In the genomic region with DNA sequence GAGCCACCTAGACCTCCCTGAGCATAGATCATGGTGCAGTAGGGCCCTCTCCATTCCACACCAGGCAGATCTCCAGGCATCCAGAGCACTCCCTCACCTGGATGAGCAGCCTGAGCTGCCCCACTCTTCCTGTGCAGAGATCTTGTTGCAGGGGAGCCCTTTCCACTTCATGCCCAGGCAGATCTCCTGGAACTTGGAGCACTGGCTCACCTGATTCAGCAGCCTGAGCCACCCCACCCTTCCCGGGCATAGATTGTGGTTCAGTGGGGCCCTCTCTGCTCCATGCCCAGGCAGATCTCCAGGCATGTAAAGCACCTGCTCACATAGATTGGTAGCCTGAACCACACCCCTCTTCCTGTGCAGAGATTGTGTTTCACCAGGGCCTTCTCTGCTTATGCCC, we compare ENCODE assay signal across 26 cellular contexts.
DNase-seq lines count a peak whose midpoint lies in the region; ATAC-seq, FAIRE-seq and TF ChIP-seq lines count a peak whose summit lies in the region.
"Had no signal": no experiment of that assay in that cellular context is flagged by ENCODE, and none has a peak within 500 bp of the region (broad histone marks: within the 10 kb centered on the region; RNA-seq: fewer than 3 reads in every experiment).

No MANE protein-coding gene starts in this region.

- H3K9ac ChIP-seq in liver (ENCODE audit: low read depth in 1 of 2, low read length in 2 of 2) (no peak overlapping the region), neuronal stem cell (ENCODE audit: low read depth, low read length, poor library complexity) (no peak overlapping the region)
- H3K9ac ChIP-seq: BLaER1 treated with 17β-estradiol and CSF1 and Interleukin-3, amounts not matched to agents 10 nM and 100 nM had no signal

- no peaks in the 10 kb centered on the region for H3K79me1 ChIP-seq in neuronal stem cell (ENCODE audit: low read depth, low read length)

- no peak for TF ChIP-seq EP300 in esophagus muscularis mucosa (IDR thresholded peaks at IDR 0.05)

- peak overlapping the region; percentile 75 for H2BK5ac ChIP-seq in neuronal stem cell (ENCODE audit: low read length)

- H3K9me3 ChIP-seq in liver (ENCODE audit: control insufficient read depth in 4 of 4, low read length in 3 of 4) (peaks cover 3 to 12% (median 8%) of the 10 kb centered on the region in 4 donors), right lobe of liver (no peaks in the 10 kb centered on the region), esophagus muscularis mucosa (peaks cover 0 to 21% (median 12%) of the 10 kb centered on the region in 4 donors), neuronal stem cell (replicated peaks in 1 of 2; ENCODE audit: control insufficient read depth in 2 of 2, insufficient read depth in 1 of 2, low read depth in 1 of 2, low read length in 2 of 2) (peaks cover 0 to 7% of the 10 kb centered on the region in 2 donors)
- H3K9me3 ChIP-seq: BE2C, HAP-1 had no signal

- H3K27me3 ChIP-seq in liver (ENCODE audit: control insufficient read depth in 4 of 4, insufficient read depth in 4 of 4, low read length in 3 of 4) (no peaks in the 10 kb centered on the region), right lobe of liver (peaks cover 0 to 3% of the 10 kb centered on the region in 2 donors), esophagus muscularis mucosa (no peaks in the 10 kb centered on the region), neuronal stem cell (ENCODE audit: control insufficient read depth in 3 of 3, insufficient read depth in 3 of 3, low read depth in 1 of 3, low read length in 3 of 3) (no peaks in the 10 kb centered on the region)
- H3K27me3 ChIP-seq: BE2C; BLaER1 treated with 17β-estradiol and CSF1 and Interleukin-3, amounts not matched to agents 10 nM and 100 nM had no signal

- H2BK120ac ChIP-seq in neuronal stem cell (ENCODE audit: low read depth, low read length): no peak overlapping the region

- no peak for FAIRE-seq in urothelium cell line (lab: Jason Lieb, UNC)
- FAIRE-seq: A549, D721Med, GM12891, GM18507, H54 had no signal

- TF ChIP-seq RAD21 in liver (IDR thresholded peaks at IDR 0.05): no peak

- intact Hi-C loops in right lobe of liver (cut with DNase I): no loop called here
- intact Hi-C loops in esophagus muscularis mucosa (cut with DNase I): no loop called here

- H3K4ac ChIP-seq in neuronal stem cell (ENCODE audit: low read length): no peak overlapping the region

- no peak for ATAC-seq in right lobe of liver
- ATAC-seq in GM19328 (IDR thresholded peaks at IDR 0.05; ENCODE audit: unreplicated experiment): no peak
- ATAC-seq: A549 had no signal

- no peak overlapping the region for H4K91ac ChIP-seq in neuronal stem cell (ENCODE audit: low read depth, low read length, poor library complexity)

- H3K23ac ChIP-seq in neuronal stem cell (ENCODE audit: low read depth, low read length, poor library complexity): no peak overlapping the region

- H3K4me1 ChIP-seq in liver (ENCODE audit: control insufficient read depth in 4 of 4, insufficient read depth in 4 of 4, low read length in 3 of 4) (no peaks in the 10 kb centered on the region), right lobe of liver (no peaks in the 10 kb centered on the region), esophagus muscularis mucosa (no peaks in the 10 kb centered on the region), neuronal stem cell (ENCODE audit: control insufficient read depth in 2 of 2, insufficient read depth in 1 of 2, low read depth in 1 of 2, low read length in 2 of 2) (no peaks in the 10 kb centered on the region)
- H3K4me1 ChIP-seq: A549; BE2C; BLaER1 treated with 17β-estradiol and CSF1 and Interleukin-3, amounts not matched to agents 10 nM and 100 nM; HAP-1 had no signal

- H2BK15ac ChIP-seq in neuronal stem cell (ENCODE audit: low read length): no peak overlapping the region

- no peak overlapping the region for H4K8ac ChIP-seq in neuronal stem cell (ENCODE audit: low read depth, low read length)

- H3K27ac ChIP-seq in liver (ENCODE audit: low read depth in 1 of 2, low read length in 2 of 2) (no peak overlapping the region), right lobe of liver (no peak overlapping the region), esophagus muscularis mucosa (replicated peaks in 1 of 4) (no peak overlapping the region), neuronal stem cell (replicated peaks; ENCODE audit: low read length) (no peak overlapping the region)
- H3K27ac ChIP-seq: A549; BLaER1 treated with 17β-estradiol and CSF1 and Interleukin-3, amounts not matched to agents 10 nM and 100 nM had no signal

- TF ChIP-seq CTCF in liver (IDR thresholded peaks at IDR 0.05; ENCODE audit: low read depth, low read length, missing input control) (no peak), right lobe of liver (IDR thresholded peaks at IDR 0.05) (no peak), epithelial cell of esophagus (IDR thresholded peaks at IDR 0.05; ENCODE audit: insufficient read depth, low read depth, low read length, missing control alignments) (no peak), esophagus muscularis mucosa (IDR thresholded peaks at IDR 0.05) (no peak)

- H3K4me2 ChIP-seq in neuronal stem cell (ENCODE audit: insufficient read depth, low read length, poor library complexity, severe bottlenecking): no peak overlapping the region
- H3K4me2 ChIP-seq: A549; BLaER1 treated with 17β-estradiol and CSF1 and Interleukin-3, amounts not matched to agents 10 nM and 100 nM had no signal

- peak overlapping the region in 2 of 3 donors; percentile 16 to 54 for H3K4me3 ChIP-seq in liver (ENCODE audit: low read depth in 1 of 3, low read length in 3 of 3)
- H3K4me3 ChIP-seq in right lobe of liver: no peak overlapping the region
- H3K4me3 ChIP-seq in epithelial cell of esophagus (ENCODE audit: low read length): no peak overlapping the region
- H3K4me3 ChIP-seq in esophagus muscularis mucosa: no peak overlapping the region
- no peak overlapping the region for H3K4me3 ChIP-seq in neuronal stem cell (ENCODE audit: low read length in 2 of 2)
- H3K4me3 ChIP-seq: A549; BLaER1 treated with 17β-estradiol and CSF1 and Interleukin-3, amounts not matched to agents 10 nM and 100 nM; HAP-1 had no signal

- H3K36me3 ChIP-seq in liver (ENCODE audit: control insufficient read depth in 4 of 4, insufficient read depth in 3 of 4, low read depth in 1 of 4, low read length in 3 of 4) (no peaks in the 10 kb centered on the region), right lobe of liver (no peaks in the 10 kb centered on the region), esophagus muscularis mucosa (no peaks in the 10 kb centered on the region), neuronal stem cell (replicated peaks in 1 of 2; ENCODE audit: control insufficient read depth in 2 of 2, insufficient read depth in 2 of 2, low read length in 2 of 2) (no peaks in the 10 kb centered on the region)
- H3K36me3 ChIP-seq: BE2C; BLaER1 treated with 17β-estradiol and CSF1 and Interleukin-3, amounts not matched to agents 10 nM and 100 nM; HAP-1 had no signal

- TF ChIP-seq POLR2A in right lobe of liver (IDR thresholded peaks at IDR 0.05): no peak
- TF ChIP-seq POLR2A in esophagus muscularis mucosa (IDR thresholded peaks at IDR 0.05; ENCODE audit: low read depth): no peak

- no peak overlapping the region for H2BK12ac ChIP-seq in neuronal stem cell (ENCODE audit: low read length)

- peak overlapping the region; percentile 56 for H3K14ac ChIP-seq in neuronal stem cell (ENCODE audit: low read length)

- WGBS in liver: 100% methylated on average over 1 of the region's 1 CpG
- WGBS in right lobe of liver (ENCODE audit: insufficient coverage, low coverage, low lambda C conversion rate, missing lambda C conversion rate): no CpG with 5 or more reads among the region's 1 CpG
- WGBS in esophagus muscularis mucosa: no CpG with 5 or more reads among the region's 1 CpG
- no CpG with 5 or more reads among the region's 1 CpG for WGBS in neuronal stem cell (ENCODE audit: extremely low coverage in 2 of 2, insufficient read length in 2 of 2, insufficient replicate concordance in 1 of 2), 2 donors

- no peak overlapping the region for H2AFZ ChIP-seq in neuronal stem cell (ENCODE audit: low read length)

- DNase-seq in right lobe of liver: no peak
- DNase-seq in epithelial cell of esophagus (ENCODE audit: low read depth): peak; percentile 85
- peak; percentile 39 for DNase-seq in esophagus muscularis mucosa (ENCODE audit: extremely low spot score)
- DNase-seq in neuronal stem cell (ENCODE audit: low spot score): no peak
- DNase-seq in urothelium cell line (ENCODE audit: low spot score): no peak
- no peak for DNase-seq in central memory CD4-positive, alpha-beta T cell
- DNase-seq: 8988T; ACHN; AML-193; BE2C; CD4-positive, alpha-beta T cell; CD8-positive, alpha-beta memory T cell; DMS 273 treated with DMSO at 0.1 percent for 48 hours; DMS79 treated with DMSO at 0.1 percent for 48 hours; GF-D8; GOT3; HFFc6 had no signal

- no peak overlapping the region for H2AK5ac ChIP-seq in neuronal stem cell (ENCODE audit: low read depth, low read length)

- H3K18ac ChIP-seq in neuronal stem cell (ENCODE audit: low read length): no peak overlapping the region

TF ChIP-seq in liver, 16 proteins besides CTCF, POLR2A, EP300 and RAD21 (continues in another document):
- TF ChIP-seq YY1 (IDR thresholded peaks at IDR 0.05) (no peak), FOXA2 (IDR thresholded peaks at IDR 0.05) (no peak), EGR1 (IDR thresholded peaks at IDR 0.05; ENCODE audit: low read depth in 2 of 2) (no peak), TAF1 (conservative IDR thresholded peaks at IDR 0.05) (no peak), NR2F2 (IDR thresholded peaks at IDR 0.05) (no peak), GABPA (IDR thresholded peaks at IDR 0.05 in 1 of 2, conservative IDR thresholded peaks at IDR 0.05 in 1 of 2) (no peak)
- TF ChIP-seq, protein P1, sequence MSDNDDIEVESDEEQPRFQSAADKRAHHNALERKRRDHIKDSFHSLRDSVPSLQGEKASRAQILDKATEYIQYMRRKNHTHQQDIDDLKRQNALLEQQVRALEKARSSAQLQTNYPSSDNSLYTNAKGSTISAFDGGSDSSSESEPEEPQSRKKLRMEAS (IDR thresholded peaks at IDR 0.05): no peak
- TF ChIP-seq, protein P2, sequence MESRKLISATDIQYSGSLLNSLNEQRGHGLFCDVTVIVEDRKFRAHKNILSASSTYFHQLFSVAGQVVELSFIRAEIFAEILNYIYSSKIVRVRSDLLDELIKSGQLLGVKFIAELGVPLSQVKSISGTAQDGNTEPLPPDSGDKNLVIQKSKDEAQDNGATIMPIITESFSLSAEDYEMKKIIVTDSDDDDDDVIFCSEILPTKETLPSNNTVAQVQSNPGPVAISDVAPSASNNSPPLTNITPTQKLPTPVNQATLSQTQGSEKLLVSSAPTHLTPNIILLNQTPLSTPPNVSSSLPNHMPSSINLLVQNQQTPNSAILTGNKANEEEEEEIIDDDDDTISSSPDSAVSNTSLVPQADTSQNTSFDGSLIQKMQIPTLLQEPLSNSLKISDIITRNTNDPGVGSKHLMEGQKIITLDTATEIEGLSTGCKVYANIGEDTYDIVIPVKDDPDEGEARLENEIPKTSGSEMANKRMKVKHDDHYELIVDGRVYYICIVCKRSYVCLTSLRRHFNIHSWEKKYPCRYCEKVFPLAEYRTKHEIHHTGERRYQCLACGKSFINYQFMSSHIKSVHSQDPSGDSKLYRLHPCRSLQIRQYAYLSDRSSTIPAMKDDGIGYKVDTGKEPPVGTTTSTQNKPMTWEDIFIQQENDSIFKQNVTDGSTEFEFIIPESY (IDR thresholded peaks at IDR 0.05): no peak

Comparison
In these comparisons a context has a peak if more than half of its experiments do, and no peak if none do; other contexts are left out.
1. H3K4me3 ChIP-seq: peak in liver (2 of 3); none in right lobe of liver (0 of 3), epithelial cell of esophagus (single experiment), esophagus muscularis mucosa (0 of 4) and neuronal stem cell (0 of 2).
2. DNase-seq: peak in epithelial cell of esophagus (single experiment) and esophagus muscularis mucosa (single experiment); none in right lobe of liver (0 of 3), neuronal stem cell (single experiment), urothelium cell line (single experiment) and central memory CD4-positive, alpha-beta T cell (single experiment).